Comparison of ENCODE assay signal across 9 cellular contexts in the genomic region with DNA sequence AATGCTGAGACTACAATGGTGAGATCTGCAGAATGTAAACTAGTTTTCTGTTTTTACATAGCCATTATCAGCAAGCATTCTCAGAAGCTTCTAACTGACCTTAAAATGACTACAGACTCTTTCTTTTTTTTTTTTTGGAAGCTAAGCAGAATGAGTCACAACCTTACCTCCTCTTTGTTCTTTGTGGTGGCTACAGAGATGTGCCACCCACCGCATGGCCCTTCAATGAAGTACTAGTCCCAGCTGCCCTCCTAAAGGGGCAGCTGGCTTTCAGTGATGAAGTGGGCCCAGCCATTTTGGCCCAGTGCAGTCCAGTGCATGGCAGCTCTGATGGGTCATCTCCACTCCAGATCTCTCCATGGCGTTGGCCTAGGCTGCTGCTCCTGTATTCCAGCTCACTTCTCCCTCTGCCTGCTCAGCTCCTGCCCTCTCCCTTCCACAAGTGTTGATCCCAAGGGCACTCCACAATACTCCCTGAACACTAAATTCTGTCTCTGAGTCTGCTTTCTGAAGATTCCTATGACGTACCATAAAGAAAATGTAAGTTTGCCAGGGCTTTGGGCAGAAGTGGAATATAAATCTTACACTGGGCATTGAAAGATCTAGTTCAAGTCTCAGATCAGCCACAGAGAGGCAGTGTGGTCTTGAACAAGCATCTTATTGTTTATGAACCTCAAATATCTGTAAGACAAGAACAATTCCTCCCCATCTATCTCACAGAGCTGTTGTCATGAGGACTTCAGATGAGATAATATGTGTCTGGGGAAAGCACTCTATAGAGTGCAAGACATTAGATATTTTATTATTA.
DNase-seq lines count a peak whose midpoint lies in the region; ATAC-seq and TF ChIP-seq lines count a peak whose summit lies in the region.
"Had no signal": no experiment of that assay in that cellular context is flagged by ENCODE, and none has a peak within 500 bp of the region (broad histone marks: within the 10 kb centered on the region; RNA-seq: fewer than 3 reads in every experiment).

No MANE protein-coding gene starts in this region.

- ATAC-seq in CD4-positive, alpha-beta T cell (ENCODE audit: poor library complexity), result peak; percentile 26

- H3K4me1 Mint-ChIP-seq in CD4-positive, alpha-beta T cell (ENCODE audit: low read depth), result peaks cover 7% of the 10 kb centered on the region
- H3K4me1 Mint-ChIP-seq in activated CD4-positive, alpha-beta memory T cell treated with anti-CD3 and anti-CD28 coated beads, Interleukin-2, amount 10 ng/mL, durations not matched to agents 7 days and 5 days, result peaks cover 18% of the 10 kb centered on the region

- no peaks in the 10 kb centered on the region for H3K36me3 ChIP-seq in HEK293 (ENCODE audit: control insufficient read depth in 2 of 2, insufficient read depth in 1 of 2, low read length in 2 of 2)

- no peaks in the 10 kb centered on the region for H3K4me1 ChIP-seq in HEK293 (ENCODE audit: control insufficient read depth, insufficient read depth, low read length)

- POLR2A ChIA-PET in CD4-positive, alpha-beta T cell (lab: Charles Lee), result interaction anchor here (0.6 kb wide), 1 partner anchor 212 kb away, joined by 3 read pairs; no protein-coding TSS in a partner anchor
- POLR2A ChIA-PET in HEK293 (lab: Yijun Ruan, JAX), result no interaction called here
- POLR2A ChIA-PET in activated CD4-positive, alpha-beta memory T cell treated with anti-CD3 and anti-CD28 coated beads, Interleukin-2, amount 10 ng/mL, durations not matched to agents 7 days and 5 days (lab: Charles Lee), result interaction anchor here (0.9 kb wide), 1 partner anchor 21 kb away, joined by 3 read pairs; no protein-coding TSS in a partner anchor

- CTCF ChIA-PET in CD4-positive, alpha-beta T cell (lab: Charles Lee), result interaction anchor here (0.5 to 1.5 kb wide), 3 partner anchors 18 to 1197 kb away, joined by 3 to 4 read pairs (median 4); no protein-coding TSS in a partner anchor
- CTCF ChIA-PET in HEK293 (lab: Yijun Ruan, JAX), result interaction anchor here (0.6 to 1.2 kb wide), 3 partner anchors 61 to 1897 kb away, joined by 3 read pairs; no protein-coding TSS in a partner anchor
- CTCF ChIA-PET in activated CD4-positive, alpha-beta memory T cell treated with anti-CD3 and anti-CD28 coated beads, Interleukin-2, amount 10 ng/mL, durations not matched to agents 7 days and 5 days (lab: Charles Lee), result interaction anchor here (0.8 to 2.2 kb wide), 7 partner anchors 8 to 85 kb away, joined by 3 to 8 read pairs (median 3); no protein-coding TSS in a partner anchor

- no peak for DNase-seq in CD4-positive, alpha-beta T cell
- DNase-seq in SW480 (ENCODE audit: low spot score) (peak; percentile 33), hepatic stellate cell (ENCODE audit: low spot score) (peak; percentile 21), NCI-H1436 treated with DMSO at 0.1 percent for 48 hours (lab: John Stamatoyannopoulos, UW) (no peak), ecto neural progenitor cell (ENCODE audit: low spot score) (no peak), A172 (ENCODE audit: low spot score) (no peak)
- DNase-seq in activated CD4-positive, alpha-beta memory T cell treated with anti-CD3 and anti-CD28 coated beads, Interleukin-2, amount 10 ng/mL, durations not matched to agents 7 days and 5 days, result no peak
- DNase-seq: activated T-cell treated with anti-CD3 and anti-CD28 coated beads, Interleukin-2, amount 50 U/mL, for 72 hours had no signal

- H3K4me3 ChIP-seq in HEK293 (ENCODE audit: low read depth, low read length), result no peak overlapping the region

- no peaks in the 10 kb centered on the region for H3K27me3 ChIP-seq in CD4-positive, alpha-beta T cell (ENCODE audit: control insufficient read depth, insufficient read depth, low read length)

- no peaks in the 10 kb centered on the region for H3K27me3 Mint-ChIP-seq in CD4-positive, alpha-beta T cell
- H3K27me3 Mint-ChIP-seq in activated CD4-positive, alpha-beta memory T cell treated with anti-CD3 and anti-CD28 coated beads, Interleukin-2, amount 10 ng/mL, durations not matched to agents 7 days and 5 days, result peaks cover 2% of the 10 kb centered on the region

- H3K27ac ChIP-seq in CD4-positive, alpha-beta T cell (ENCODE audit: low read depth, low read length), result no peak overlapping the region
- no peak overlapping the region for H3K27ac ChIP-seq in HEK293 (ENCODE audit: extremely low read depth, low read depth, low read length)

- H3K9me3 Mint-ChIP-seq in CD4-positive, alpha-beta T cell, result no peaks in the 10 kb centered on the region
- H3K9me3 Mint-ChIP-seq in activated CD4-positive, alpha-beta memory T cell treated with anti-CD3 and anti-CD28 coated beads, Interleukin-2, amount 10 ng/mL, durations not matched to agents 7 days and 5 days, result no peaks in the 10 kb centered on the region
- H3K9me3 Mint-ChIP-seq: activated T-cell treated with anti-CD3 and anti-CD28 coated beads, Interleukin-2, amount 50 U/mL, for 72 hours had no signal

- no peaks in the 10 kb centered on the region for H3K9me3 ChIP-seq in CD4-positive, alpha-beta T cell (ENCODE audit: control insufficient read depth, low read length)
- no peaks in the 10 kb centered on the region for H3K9me3 ChIP-seq in HEK293 (ENCODE audit: control insufficient read depth, insufficient read depth, low read depth, low read length)

- H3K27ac Mint-ChIP-seq in CD4-positive, alpha-beta T cell, result no peak overlapping the region
- H3K27ac Mint-ChIP-seq in activated CD4-positive, alpha-beta memory T cell treated with anti-CD3 and anti-CD28 coated beads, Interleukin-2, amount 10 ng/mL, durations not matched to agents 7 days and 5 days, result no peak overlapping the region
- H3K27ac Mint-ChIP-seq: activated T-cell treated with anti-CD3 and anti-CD28 coated beads, Interleukin-2, amount 50 U/mL, for 72 hours had no signal

- intact Hi-C loops in CD4-positive, alpha-beta T cell (cut with DNase I, micrococcal nuclease), result no loop called here

- no peaks in the 10 kb centered on the region for H3K36me3 Mint-ChIP-seq in CD4-positive, alpha-beta T cell (ENCODE audit: low read depth)
- H3K36me3 Mint-ChIP-seq in activated CD4-positive, alpha-beta memory T cell treated with anti-CD3 and anti-CD28 coated beads, Interleukin-2, amount 10 ng/mL, durations not matched to agents 7 days and 5 days (ENCODE audit: low read depth), result no peaks in the 10 kb centered on the region

- TF ChIP-seq CTCF in CD4-positive, alpha-beta T cell (IDR thresholded peaks at IDR 0.05), result peak; percentile 17
- no peak for TF ChIP-seq CTCF in HEK293 (tag by site-specific recombination; IDR thresholded peaks at IDR 0.05)

- H3K4me3 Mint-ChIP-seq in CD4-positive, alpha-beta T cell, result no peak overlapping the region
- H3K4me3 Mint-ChIP-seq in activated CD4-positive, alpha-beta memory T cell treated with anti-CD3 and anti-CD28 coated beads, Interleukin-2, amount 10 ng/mL, durations not matched to agents 7 days and 5 days, result no peak overlapping the region
- H3K4me3 Mint-ChIP-seq: activated T-cell treated with anti-CD3 and anti-CD28 coated beads, Interleukin-2, amount 50 U/mL, for 72 hours had no signal

TF ChIP-seq in HEK293, 187 proteins besides CTCF, POLR2A, EP300 and RAD21 (continues in another document):
- TF ChIP-seq ZNF335 (tag by site-specific recombination; conservative IDR thresholded peaks at IDR 0.05) (no peak), ZNF140 (tag by site-specific recombination; IDR thresholded peaks at IDR 0.05) (no peak), ZNF621 (tag by site-specific recombination; IDR thresholded peaks at IDR 0.05) (no peak), OVOL3 (tag by site-specific recombination; IDR thresholded peaks at IDR 0.05) (no peak), ZNF324 (tag by site-specific recombination; IDR thresholded peaks at IDR 0.05) (no peak)
- TF ChIP-seq, protein P1, sequence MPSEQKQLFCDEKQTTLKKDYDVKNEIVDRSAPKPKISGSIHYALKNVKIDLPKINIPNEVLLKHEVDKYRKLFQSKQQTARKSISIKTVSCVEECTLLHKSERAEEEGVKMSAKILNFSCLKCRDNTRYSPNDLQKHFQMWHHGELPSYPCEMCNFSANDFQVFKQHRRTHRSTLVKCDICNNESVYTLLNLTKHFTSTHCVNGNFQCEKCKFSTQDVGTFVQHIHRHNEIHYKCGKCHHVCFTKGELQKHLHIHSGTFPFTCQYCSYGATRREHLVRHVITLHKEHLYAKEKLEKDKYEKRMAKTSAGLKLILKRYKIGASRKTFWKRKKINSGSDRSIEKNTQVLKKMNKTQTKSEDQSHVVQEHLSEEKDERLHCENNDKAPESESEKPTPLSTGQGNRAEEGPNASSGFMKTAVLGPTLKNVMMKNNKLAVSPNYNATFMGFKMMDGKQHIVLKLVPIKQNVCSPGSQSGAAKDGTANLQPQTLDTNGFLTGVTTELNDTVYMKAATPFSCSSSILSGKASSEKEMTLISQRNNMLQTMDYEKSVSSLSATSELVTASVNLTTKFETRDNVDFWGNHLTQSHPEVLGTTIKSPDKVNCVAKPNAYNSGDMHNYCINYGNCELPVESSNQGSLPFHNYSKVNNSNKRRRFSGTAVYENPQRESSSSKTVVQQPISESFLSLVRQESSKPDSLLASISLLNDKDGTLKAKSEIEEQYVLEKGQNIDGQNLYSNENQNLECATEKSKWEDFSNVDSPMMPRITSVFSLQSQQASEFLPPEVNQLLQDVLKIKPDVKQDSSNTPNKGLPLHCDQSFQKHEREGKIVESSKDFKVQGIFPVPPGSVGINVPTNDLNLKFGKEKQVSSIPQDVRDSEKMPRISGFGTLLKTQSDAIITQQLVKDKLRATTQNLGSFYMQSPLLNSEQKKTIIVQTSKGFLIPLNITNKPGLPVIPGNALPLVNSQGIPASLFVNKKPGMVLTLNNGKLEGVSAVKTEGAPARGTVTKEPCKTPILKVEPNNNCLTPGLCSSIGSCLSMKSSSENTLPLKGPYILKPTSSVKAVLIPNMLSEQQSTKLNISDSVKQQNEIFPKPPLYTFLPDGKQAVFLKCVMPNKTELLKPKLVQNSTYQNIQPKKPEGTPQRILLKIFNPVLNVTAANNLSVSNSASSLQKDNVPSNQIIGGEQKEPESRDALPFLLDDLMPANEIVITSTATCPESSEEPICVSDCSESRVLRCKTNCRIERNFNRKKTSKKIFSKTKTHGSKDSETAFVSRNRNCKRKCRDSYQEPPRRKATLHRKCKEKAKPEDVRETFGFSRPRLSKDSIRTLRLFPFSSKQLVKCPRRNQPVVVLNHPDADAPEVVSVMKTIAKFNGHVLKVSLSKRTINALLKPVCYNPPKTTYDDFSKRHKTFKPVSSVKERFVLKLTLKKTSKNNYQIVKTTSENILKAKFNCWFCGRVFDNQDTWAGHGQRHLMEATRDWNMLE (tag by site-specific recombination; conservative IDR thresholded peaks at IDR 0.05; ENCODE audit: low read depth), result no peak
- TF ChIP-seq, protein P2, sequence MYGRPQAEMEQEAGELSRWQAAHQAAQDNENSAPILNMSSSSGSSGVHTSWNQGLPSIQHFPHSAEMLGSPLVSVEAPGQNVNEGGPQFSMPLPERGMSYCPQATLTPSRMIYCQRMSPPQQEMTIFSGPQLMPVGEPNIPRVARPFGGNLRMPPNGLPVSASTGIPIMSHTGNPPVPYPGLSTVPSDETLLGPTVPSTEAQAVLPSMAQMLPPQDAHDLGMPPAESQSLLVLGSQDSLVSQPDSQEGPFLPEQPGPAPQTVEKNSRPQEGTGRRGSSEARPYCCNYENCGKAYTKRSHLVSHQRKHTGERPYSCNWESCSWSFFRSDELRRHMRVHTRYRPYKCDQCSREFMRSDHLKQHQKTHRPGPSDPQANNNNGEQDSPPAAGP (tag by site-specific recombination; IDR thresholded peaks at IDR 0.05), result no peak

Comparison
In these comparisons a context has a peak if more than half of its experiments do, and no peak if none do; other contexts are left out.
1. DNase-seq: peak in SW480 (single experiment) and hepatic stellate cell (single experiment); none in CD4-positive, alpha-beta T cell (0 of 10), NCI-H1436 treated with DMSO at 0.1 percent for 48 hours (single experiment), ecto neural progenitor cell (single experiment), activated CD4-positive, alpha-beta memory T cell treated with anti-CD3 and anti-CD28 coated beads, Interleukin-2, amount 10 ng/mL, durations not matched to agents 7 days and 5 days (single experiment) and A172 (single experiment).